In genomic region chr2:88537640-88538039, GRCh38 we compare ENCODE assay signal across 18 cellular contexts.
"Had no signal": no experiment of that assay in that cellular context is flagged by ENCODE, and none has a peak within 500 bp of the region (broad histone marks: within the 10 kb centered on the region; RNA-seq: fewer than 3 reads in every experiment).

No MANE protein-coding gene starts in this region.

- H3K27ac Mint-ChIP-seq: nephron; stimulated activated memory B cell treated with anti-CD40 and anti-IgM and Interleukin-4, amounts not matched to agents 10 μg/mL and 1 μg/mL and 100 μg/mL, for 72 hours had no signal

- FAIRE-seq: islet of Langerhans, small intestine had no signal

- H3K27me3 ChIP-seq: suprapubic skin, tibial nerve had no signal

- H3K4me3 Mint-ChIP-seq: nephron; stimulated activated memory B cell treated with anti-CD40 and anti-IgM and Interleukin-4, amounts not matched to agents 10 μg/mL and 1 μg/mL and 100 μg/mL, for 72 hours had no signal

- H3K36me3 Mint-ChIP-seq: stimulated activated memory B cell treated with anti-CD40 and anti-IgM and Interleukin-4, amounts not matched to agents 10 μg/mL and 1 μg/mL and 100 μg/mL, for 72 hours had no signal

- H3K9me3 ChIP-seq: stomach, suprapubic skin, tibial nerve had no signal

- H3K4me3 ChIP-seq: stomach, suprapubic skin, tibial nerve had no signal

- DNase-seq: activated CD8-positive, alpha-beta memory T cell treated with anti-CD3 and anti-CD28 coated beads, Interleukin-2, amount 50 U/mL, for 4 hours; activated naive CD4-positive, alpha-beta T cell treated with Interleukin-2 at 50 U/mL for 16 hours; activated T-cell treated with anti-CD3 and anti-CD28 coated beads, Interleukin-2, amount 50 U/mL, for 48 hours; amygdala; cerebellar nuclear complex; cortex of kidney; occipital lobe; posterior cingulate gyrus; small intestine; stimulated activated CD4-positive, alpha-beta T cell treated with anti-CD3 and anti-CD28 coated beads, Interleukin-15, amount 100 ng/mL, for 24 hours; stomach had no signal

- H3K36me3 ChIP-seq: stomach, suprapubic skin, tibial nerve had no signal

- ATAC-seq: activated CD4-positive, CD25-positive, alpha-beta regulatory T cell treated with anti-CD3 and anti-CD28 coated beads, Interleukin-2, amount 50 U/mL, for 24 hours; sciatic nerve; stimulated activated memory B cell treated with anti-CD40 and anti-IgM and Interleukin-4, amounts not matched to agents 10 μg/mL and 1 μg/mL and 100 μg/mL, for 72 hours had no signal

- H3K9me3 Mint-ChIP-seq: nephron had no signal

- H3K4me1 ChIP-seq: stomach, suprapubic skin, tibial nerve had no signal

- H3K27ac ChIP-seq: stomach, suprapubic skin, tibial nerve had no signal

- H3K4me1 Mint-ChIP-seq: nephron; stimulated activated memory B cell treated with anti-CD40 and anti-IgM and Interleukin-4, amounts not matched to agents 10 μg/mL and 1 μg/mL and 100 μg/mL, for 72 hours had no signal
